ENCODE assay signal across 7 cellular contexts in genomic region chr15:60806991-60807390, GRCh38.
DNase-seq lines count a peak whose midpoint lies in the region; ATAC-seq, FAIRE-seq and TF ChIP-seq lines count a peak whose summit lies in the region.
"Not testable (repeated sequence)": the region's sequence is repeated elsewhere in the genome, so short reads cannot be mapped to it uniquely, and the experiment has no call there.

No MANE protein-coding gene starts in this region.

- not testable (repeated sequence) for H3K36me3 Mint-ChIP-seq in T-helper 1 cell treated with Interleukin-12 subunit alpha and Interleukin-12 subunit beta and Interleukin-4 antibody, amounts not matched to agents 30 μg/mL and 1 μg/mL, for 36 hours (ENCODE audit: low read depth); activated CD4-positive, alpha-beta T cell treated with anti-CD3 and anti-CD28 coated beads, Interleukin-2, amount 10 ng/mL, durations not matched to agents 24 days and 14 days (ENCODE audit: low read depth); activated T-cell treated with anti-CD3 and anti-CD28 coated beads, Interleukin-2, amount 50 U/mL, for 4 hours (ENCODE audit: insufficient read depth)
- peaks cover 0 to 30% of the 10 kb centered on the region in 2 donors for H3K36me3 Mint-ChIP-seq in activated naive CD4-positive, alpha-beta T cell treated with anti-CD3 and anti-CD28 coated beads, Interleukin-2, amount 50 U/mL, for 72 hours

- peak overlapping the region; percentile 12 for H3K27ac Mint-ChIP-seq in T-helper 1 cell treated with Interleukin-12 subunit alpha and Interleukin-12 subunit beta and Interleukin-4 antibody, amounts not matched to agents 30 μg/mL and 1 μg/mL, for 36 hours
- H3K27ac Mint-ChIP-seq in activated CD4-positive, alpha-beta T cell treated with anti-CD3 and anti-CD28 coated beads, Interleukin-2, amount 10 ng/mL, durations not matched to agents 24 days and 14 days: peak overlapping the region; percentile 49
- peak overlapping the region in 1 of 2 donors; percentile 72 for H3K27ac Mint-ChIP-seq in activated naive CD4-positive, alpha-beta T cell treated with anti-CD3 and anti-CD28 coated beads, Interleukin-2, amount 50 U/mL, for 72 hours

- peaks cover 38% of the 10 kb centered on the region for H3K4me1 ChIP-seq in effector memory CD4-positive, alpha-beta T cell (ENCODE audit: control insufficient read depth, insufficient read depth, low read length, poor library complexity, severe bottlenecking)

- H3K27me3 ChIP-seq in effector memory CD4-positive, alpha-beta T cell (replicated peaks; ENCODE audit: control insufficient read depth, insufficient read depth, low read length, poor library complexity, severe bottlenecking): not testable (repeated sequence)

- not testable (repeated sequence) for DNase-seq in GM12891 (ENCODE audit: insufficient read length, low spot score); activated CD4-positive, alpha-beta T cell treated with anti-CD3 and anti-CD28 coated beads, Interleukin-2, amount 10 ng/mL, durations not matched to agents 24 days and 14 days; activated T-cell treated with anti-CD3 and anti-CD28 coated beads, Interleukin-2, amount 50 U/mL, for 4 hours; activated naive CD4-positive, alpha-beta T cell treated with anti-CD3 and anti-CD28 coated beads, Interleukin-2, amount 50 U/mL, for 72 hours (ENCODE audit: low spot score in 2 of 2); effector memory CD4-positive, alpha-beta T cell; stimulated activated naive CD8-positive, alpha-beta T cell treated with anti-CD3 and anti-CD28 coated beads, Interleukin-15, Interleukin-2, amounts not matched to agents 100 U/mL and 50 U/mL, for 24 hours

- TF ChIP-seq POLR2A in GM12891 (IDR thresholded peaks at IDR 0.05; ENCODE audit: low read depth, low read length): not testable (repeated sequence)

- not testable (repeated sequence) for FAIRE-seq in GM12891 (lab: Jason Lieb, UNC)

- peak; percentile 66 to 79 for ATAC-seq in activated T-cell treated with anti-CD3 and anti-CD28 coated beads, Interleukin-2, amount 50 U/mL, for 4 hours
- ATAC-seq in activated naive CD4-positive, alpha-beta T cell treated with anti-CD3 and anti-CD28 coated beads, Interleukin-2, amount 50 U/mL, for 72 hours: peak; percentile 69 to 95
- peak; percentile 28 for ATAC-seq in stimulated activated naive CD8-positive, alpha-beta T cell treated with anti-CD3 and anti-CD28 coated beads, Interleukin-15, Interleukin-2, amounts not matched to agents 100 U/mL and 50 U/mL, for 24 hours

- intact Hi-C loops in activated CD4-positive, alpha-beta T cell treated with anti-CD3 and anti-CD28 coated beads, Interleukin-2, amount 10 ng/mL, durations not matched to agents 24 days and 14 days (cut with micrococcal nuclease): loop anchor here (2.0 kb wide), 1 partner anchor 92 kb away; no protein-coding TSS in a partner anchor

- not testable (repeated sequence) for H3K9me3 Mint-ChIP-seq in T-helper 1 cell treated with Interleukin-12 subunit alpha and Interleukin-12 subunit beta and Interleukin-4 antibody, amounts not matched to agents 30 μg/mL and 1 μg/mL, for 36 hours; activated CD4-positive, alpha-beta T cell treated with anti-CD3 and anti-CD28 coated beads, Interleukin-2, amount 10 ng/mL, durations not matched to agents 24 days and 14 days; activated T-cell treated with anti-CD3 and anti-CD28 coated beads, Interleukin-2, amount 50 U/mL, for 4 hours; activated naive CD4-positive, alpha-beta T cell treated with anti-CD3 and anti-CD28 coated beads, Interleukin-2, amount 50 U/mL, for 72 hours

- H3K9me3 ChIP-seq in effector memory CD4-positive, alpha-beta T cell (ENCODE audit: control insufficient read depth, low read length): not testable (repeated sequence)

- H3K27ac ChIP-seq in effector memory CD4-positive, alpha-beta T cell (ENCODE audit: insufficient read depth, low read length, poor library complexity, severe bottlenecking): peak overlapping the region; percentile 23

- H3K27me3 Mint-ChIP-seq in T-helper 1 cell treated with Interleukin-12 subunit alpha and Interleukin-12 subunit beta and Interleukin-4 antibody, amounts not matched to agents 30 μg/mL and 1 μg/mL, for 36 hours (ENCODE audit: low read depth); activated CD4-positive, alpha-beta T cell treated with anti-CD3 and anti-CD28 coated beads, Interleukin-2, amount 10 ng/mL, durations not matched to agents 24 days and 14 days; activated T-cell treated with anti-CD3 and anti-CD28 coated beads, Interleukin-2, amount 50 U/mL, for 4 hours (ENCODE audit: low read depth): not testable (repeated sequence)

- H3K4me1 Mint-ChIP-seq in T-helper 1 cell treated with Interleukin-12 subunit alpha and Interleukin-12 subunit beta and Interleukin-4 antibody, amounts not matched to agents 30 μg/mL and 1 μg/mL, for 36 hours (ENCODE audit: low read depth): peaks cover 33% of the 10 kb centered on the region
- peaks cover 35% of the 10 kb centered on the region for H3K4me1 Mint-ChIP-seq in activated CD4-positive, alpha-beta T cell treated with anti-CD3 and anti-CD28 coated beads, Interleukin-2, amount 10 ng/mL, durations not matched to agents 24 days and 14 days
- H3K4me1 Mint-ChIP-seq in activated T-cell treated with anti-CD3 and anti-CD28 coated beads, Interleukin-2, amount 50 U/mL, for 4 hours (ENCODE audit: low read depth): peaks cover 80% of the 10 kb centered on the region

- not testable (repeated sequence) for H3K4me3 ChIP-seq in effector memory CD4-positive, alpha-beta T cell (ENCODE audit: insufficient read depth, low read depth, low read length, poor library complexity, severe bottlenecking)

- not testable (repeated sequence) for H3K36me3 ChIP-seq in effector memory CD4-positive, alpha-beta T cell (ENCODE audit: control insufficient read depth, insufficient read depth, low read length)

- peak overlapping the region; percentile 33 for H3K4me3 Mint-ChIP-seq in T-helper 1 cell treated with Interleukin-12 subunit alpha and Interleukin-12 subunit beta and Interleukin-4 antibody, amounts not matched to agents 30 μg/mL and 1 μg/mL, for 36 hours
- peak overlapping the region; percentile 46 for H3K4me3 Mint-ChIP-seq in activated CD4-positive, alpha-beta T cell treated with anti-CD3 and anti-CD28 coated beads, Interleukin-2, amount 10 ng/mL, durations not matched to agents 24 days and 14 days
- H3K4me3 Mint-ChIP-seq in activated T-cell treated with anti-CD3 and anti-CD28 coated beads, Interleukin-2, amount 50 U/mL, for 4 hours: not testable (repeated sequence)

TF ChIP-seq in GM12891, 5 proteins besides CTCF, POLR2A, EP300 and RAD21:
- peak; percentile 54 for TF ChIP-seq SPI1 (IDR thresholded peaks at IDR 0.05; ENCODE audit: low read depth, low read length)

Comparison
In these comparisons a context has a peak if more than half of its experiments do, and no peak if none do; other contexts are left out.
1. ATAC-seq: peak in every context shown above with its lines; median percentile 82 in activated naive CD4-positive, alpha-beta T cell treated with anti-CD3 and anti-CD28 coated beads, Interleukin-2, amount 50 U/mL, for 72 hours; 72 in activated T-cell treated with anti-CD3 and anti-CD28 coated beads, Interleukin-2, amount 50 U/mL, for 4 hours; 28 in stimulated activated naive CD8-positive, alpha-beta T cell treated with anti-CD3 and anti-CD28 coated beads, Interleukin-15, Interleukin-2, amounts not matched to agents 100 U/mL and 50 U/mL, for 24 hours.